1 cellular context compared by ENCODE assay signal in the genomic region with DNA sequence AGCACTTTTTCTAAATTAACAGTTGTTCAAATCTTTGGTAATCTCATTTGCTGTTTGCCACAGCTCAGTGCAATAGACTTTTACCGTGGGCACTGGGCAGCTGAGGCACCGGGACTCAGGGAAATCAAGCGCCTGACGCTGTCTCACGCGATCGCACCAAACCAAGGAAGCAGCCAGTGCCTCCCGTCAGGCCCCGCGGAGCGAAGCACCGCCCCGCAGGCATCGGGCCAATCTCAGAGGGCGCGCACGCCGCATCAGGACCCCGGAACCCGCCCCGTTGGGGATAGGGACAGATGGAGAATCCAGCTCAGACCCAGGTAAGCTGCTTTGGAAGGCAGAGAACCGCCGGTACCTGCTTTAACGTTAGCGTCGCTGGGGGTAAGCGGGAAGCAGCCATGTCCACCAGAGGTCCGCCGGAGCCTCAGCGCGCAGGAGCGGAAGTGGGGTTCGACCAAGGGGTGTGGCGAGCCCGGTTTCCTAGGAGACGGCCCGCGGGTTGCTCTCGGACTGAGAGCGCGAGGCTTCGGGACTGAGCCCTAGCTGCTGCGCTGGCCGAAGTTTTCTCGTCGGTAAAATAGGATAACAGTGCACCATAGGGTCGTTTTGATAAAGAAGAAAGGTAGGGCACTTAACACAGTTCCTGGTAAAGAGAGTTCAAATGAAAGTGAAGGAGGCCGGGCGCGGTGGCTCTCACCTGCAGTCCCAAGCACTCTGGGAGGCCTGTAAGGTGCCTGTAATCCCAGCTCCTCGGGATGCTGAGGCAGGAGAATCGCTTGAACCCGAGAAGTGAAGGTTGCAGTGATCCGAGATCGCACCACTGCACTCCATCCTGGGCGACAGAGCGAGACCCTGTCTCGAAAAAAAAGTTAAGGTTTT.
TF ChIP-seq lines count a peak whose summit lies in the region.

Gene LYRM2 (minus strand): TSS at position 428 of the 876 bp plus-strand sequence. CDS start 31 bp downstream, at position 397.

TF ChIP-seq in HepG2, 621 proteins besides CTCF, POLR2A, EP300 and RAD21 (continues in another document):
- TF ChIP-seq, protein P1, sequence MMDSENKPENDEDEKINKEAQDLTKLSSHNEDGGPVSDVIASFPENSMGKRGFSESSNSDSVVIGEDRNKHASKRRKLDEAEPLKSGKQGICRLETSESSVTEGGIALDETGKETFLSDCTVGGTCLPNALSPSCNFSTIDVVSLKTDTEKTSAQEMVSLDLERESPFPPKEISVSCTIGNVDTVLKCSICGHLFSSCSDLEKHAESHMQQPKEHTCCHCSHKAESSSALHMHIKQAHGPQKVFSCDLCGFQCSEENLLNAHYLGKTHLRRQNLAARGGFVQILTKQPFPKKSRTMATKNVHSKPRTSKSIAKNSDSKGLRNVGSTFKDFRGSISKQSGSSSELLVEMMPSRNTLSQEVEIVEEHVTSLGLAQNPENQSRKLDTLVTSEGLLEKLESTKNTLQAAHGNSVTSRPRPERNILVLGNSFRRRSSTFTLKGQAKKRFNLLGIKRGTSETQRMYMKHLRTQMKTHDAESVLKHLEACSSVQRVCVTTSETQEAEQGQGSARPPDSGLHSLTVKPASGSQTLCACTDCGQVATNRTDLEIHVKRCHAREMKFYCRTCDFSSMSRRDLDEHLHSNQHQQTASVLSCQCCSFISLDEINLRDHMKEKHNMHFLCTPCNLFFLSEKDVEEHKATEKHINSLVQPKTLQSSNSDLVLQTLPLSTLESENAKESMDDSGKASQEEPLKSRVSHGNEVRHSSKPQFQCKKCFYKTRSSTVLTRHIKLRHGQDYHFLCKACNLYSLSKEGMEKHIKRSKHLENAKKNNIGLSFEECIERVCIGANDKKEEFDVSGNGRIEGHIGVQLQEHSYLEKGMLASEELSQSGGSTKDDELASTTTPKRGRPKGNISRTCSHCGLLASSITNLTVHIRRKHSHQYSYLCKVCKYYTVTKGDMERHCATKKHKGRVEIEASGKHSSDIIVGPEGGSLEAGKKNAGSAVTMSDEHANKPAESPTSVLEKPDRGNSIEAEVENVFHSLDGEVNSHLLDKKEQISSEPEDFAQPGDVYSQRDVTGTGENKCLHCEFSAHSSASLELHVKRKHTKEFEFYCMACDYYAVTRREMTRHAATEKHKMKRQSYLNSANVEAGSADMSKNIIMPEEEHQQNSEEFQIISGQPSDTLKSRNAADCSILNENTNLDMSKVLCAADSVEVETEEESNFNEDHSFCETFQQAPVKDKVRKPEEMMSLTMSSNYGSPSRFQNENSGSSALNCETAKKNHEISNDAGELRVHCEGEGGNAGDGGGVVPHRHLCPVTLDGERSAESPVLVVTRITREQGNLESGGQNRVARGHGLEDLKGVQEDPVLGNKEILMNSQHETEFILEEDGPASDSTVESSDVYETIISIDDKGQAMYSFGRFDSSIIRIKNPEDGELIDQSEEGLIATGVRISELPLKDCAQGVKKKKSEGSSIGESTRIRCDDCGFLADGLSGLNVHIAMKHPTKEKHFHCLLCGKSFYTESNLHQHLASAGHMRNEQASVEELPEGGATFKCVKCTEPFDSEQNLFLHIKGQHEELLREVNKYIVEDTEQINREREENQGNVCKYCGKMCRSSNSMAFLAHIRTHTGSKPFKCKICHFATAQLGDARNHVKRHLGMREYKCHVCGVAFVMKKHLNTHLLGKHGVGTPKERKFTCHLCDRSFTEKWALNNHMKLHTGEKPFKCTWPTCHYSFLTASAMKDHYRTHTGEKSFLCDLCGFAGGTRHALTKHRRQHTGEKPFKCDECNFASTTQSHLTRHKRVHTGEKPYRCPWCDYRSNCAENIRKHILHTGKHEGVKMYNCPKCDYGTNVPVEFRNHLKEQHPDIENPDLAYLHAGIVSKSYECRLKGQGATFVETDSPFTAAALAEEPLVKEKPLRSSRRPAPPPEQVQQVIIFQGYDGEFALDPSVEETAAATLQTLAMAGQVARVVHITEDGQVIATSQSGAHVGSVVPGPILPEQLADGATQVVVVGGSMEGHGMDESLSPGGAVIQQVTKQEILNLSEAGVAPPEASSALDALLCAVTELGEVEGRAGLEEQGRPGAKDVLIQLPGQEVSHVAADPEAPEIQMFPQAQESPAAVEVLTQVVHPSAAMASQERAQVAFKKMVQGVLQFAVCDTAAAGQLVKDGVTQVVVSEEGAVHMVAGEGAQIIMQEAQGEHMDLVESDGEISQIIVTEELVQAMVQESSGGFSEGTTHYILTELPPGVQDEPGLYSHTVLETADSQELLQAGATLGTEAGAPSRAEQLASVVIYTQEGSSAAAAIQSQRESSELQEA (CRISPR knock-in tag; IDR thresholded peaks at IDR 0.05; ENCODE audit: not compliant biosample characterization): peak; percentile 61
- peak; percentile 78; the same call in 1 of the 2 replicates for TF ChIP-seq MXD1 (CRISPR knock-in tag; IDR thresholded peaks at IDR 0.05)
- TF ChIP-seq, protein P2, sequence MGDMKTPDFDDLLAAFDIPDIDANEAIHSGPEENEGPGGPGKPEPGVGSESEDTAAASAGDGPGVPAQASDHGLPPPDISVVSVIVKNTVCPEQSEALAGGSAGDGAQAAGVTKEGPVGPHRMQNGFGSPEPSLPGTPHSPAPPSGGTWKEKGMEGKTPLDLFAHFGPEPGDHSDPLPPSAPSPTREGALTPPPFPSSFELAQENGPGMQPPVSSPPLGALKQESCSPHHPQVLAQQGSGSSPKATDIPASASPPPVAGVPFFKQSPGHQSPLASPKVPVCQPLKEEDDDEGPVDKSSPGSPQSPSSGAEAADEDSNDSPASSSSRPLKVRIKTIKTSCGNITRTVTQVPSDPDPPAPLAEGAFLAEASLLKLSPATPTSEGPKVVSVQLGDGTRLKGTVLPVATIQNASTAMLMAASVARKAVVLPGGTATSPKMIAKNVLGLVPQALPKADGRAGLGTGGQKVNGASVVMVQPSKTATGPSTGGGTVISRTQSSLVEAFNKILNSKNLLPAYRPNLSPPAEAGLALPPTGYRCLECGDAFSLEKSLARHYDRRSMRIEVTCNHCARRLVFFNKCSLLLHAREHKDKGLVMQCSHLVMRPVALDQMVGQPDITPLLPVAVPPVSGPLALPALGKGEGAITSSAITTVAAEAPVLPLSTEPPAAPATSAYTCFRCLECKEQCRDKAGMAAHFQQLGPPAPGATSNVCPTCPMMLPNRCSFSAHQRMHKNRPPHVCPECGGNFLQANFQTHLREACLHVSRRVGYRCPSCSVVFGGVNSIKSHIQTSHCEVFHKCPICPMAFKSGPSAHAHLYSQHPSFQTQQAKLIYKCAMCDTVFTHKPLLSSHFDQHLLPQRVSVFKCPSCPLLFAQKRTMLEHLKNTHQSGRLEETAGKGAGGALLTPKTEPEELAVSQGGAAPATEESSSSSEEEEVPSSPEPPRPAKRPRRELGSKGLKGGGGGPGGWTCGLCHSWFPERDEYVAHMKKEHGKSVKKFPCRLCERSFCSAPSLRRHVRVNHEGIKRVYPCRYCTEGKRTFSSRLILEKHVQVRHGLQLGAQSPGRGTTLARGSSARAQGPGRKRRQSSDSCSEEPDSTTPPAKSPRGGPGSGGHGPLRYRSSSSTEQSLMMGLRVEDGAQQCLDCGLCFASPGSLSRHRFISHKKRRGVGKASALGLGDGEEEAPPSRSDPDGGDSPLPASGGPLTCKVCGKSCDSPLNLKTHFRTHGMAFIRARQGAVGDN (CRISPR knock-in tag; IDR thresholded peaks at IDR 0.05): peak; percentile 94
- TF ChIP-seq ZNF614 (CRISPR knock-in tag; IDR thresholded peaks at IDR 0.05; ENCODE audit: borderline replicate concordance): 0 out of 2 replicates have a peak, but pooled peaks have one; percentile 51
- TF ChIP-seq ZXDC (CRISPR knock-in tag; IDR thresholded peaks at IDR 0.05): no peak
- peak; percentile 91 for TF ChIP-seq KLF12 (CRISPR knock-in tag; IDR thresholded peaks at IDR 0.05; ENCODE audit: borderline replicate concordance)
- TF ChIP-seq ZNF274 (CRISPR knock-in tag; IDR thresholded peaks at IDR 0.05): peak; percentile 75; the same call in 1 of the 2 replicates
- peak; percentile 65; the same call in 1 of the 2 replicates for TF ChIP-seq ZNF788 (CRISPR knock-in tag; IDR thresholded peaks at IDR 0.05; ENCODE audit: borderline replicate concordance)
- peak; percentile 94 for TF ChIP-seq POLR2G (IDR thresholded peaks at IDR 0.05; ENCODE audit: low read depth, low read length)
- TF ChIP-seq ZBTB21 (CRISPR knock-in tag; IDR thresholded peaks at IDR 0.05): no peak
- peak; percentile 67; the same call in 1 of the 2 replicates for TF ChIP-seq ZNF337 (CRISPR knock-in tag; IDR thresholded peaks at IDR 0.05; ENCODE audit: borderline replicate concordance, low read depth)
- TF ChIP-seq NR0B2 (CRISPR knock-in tag; IDR thresholded peaks at IDR 0.05): 0 out of 2 replicates have a peak, but pooled peaks have one; percentile 29
- TF ChIP-seq ZNF644 (CRISPR knock-in tag; IDR thresholded peaks at IDR 0.05; ENCODE audit: low read depth): no peak
- TF ChIP-seq, protein P3, sequence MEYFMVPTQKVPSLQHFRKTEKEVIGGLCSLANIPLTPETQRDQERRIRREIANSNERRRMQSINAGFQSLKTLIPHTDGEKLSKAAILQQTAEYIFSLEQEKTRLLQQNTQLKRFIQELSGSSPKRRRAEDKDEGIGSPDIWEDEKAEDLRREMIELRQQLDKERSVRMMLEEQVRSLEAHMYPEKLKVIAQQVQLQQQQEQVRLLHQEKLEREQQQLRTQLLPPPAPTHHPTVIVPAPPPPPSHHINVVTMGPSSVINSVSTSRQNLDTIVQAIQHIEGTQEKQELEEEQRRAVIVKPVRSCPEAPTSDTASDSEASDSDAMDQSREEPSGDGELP (IDR thresholded peaks at IDR 0.05; ENCODE audit: borderline replicate concordance, low read depth): peak; percentile 36; the same call in 1 of the 2 replicates
- peak; percentile 81 for TF ChIP-seq CCDC6 (CRISPR knock-in tag; IDR thresholded peaks at IDR 0.05)
- TF ChIP-seq NKX3-1 (CRISPR knock-in tag; IDR thresholded peaks at IDR 0.05): peak; percentile 66; the same call in 1 of the 2 replicates
- TF ChIP-seq, protein P4, sequence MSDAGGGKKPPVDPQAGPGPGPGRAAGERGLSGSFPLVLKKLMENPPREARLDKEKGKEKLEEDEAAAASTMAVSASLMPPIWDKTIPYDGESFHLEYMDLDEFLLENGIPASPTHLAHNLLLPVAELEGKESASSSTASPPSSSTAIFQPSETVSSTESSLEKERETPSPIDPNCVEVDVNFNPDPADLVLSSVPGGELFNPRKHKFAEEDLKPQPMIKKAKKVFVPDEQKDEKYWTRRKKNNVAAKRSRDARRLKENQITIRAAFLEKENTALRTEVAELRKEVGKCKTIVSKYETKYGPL (CRISPR knock-in tag; IDR thresholded peaks at IDR 0.05): no peak; the same call in 1 of the 2 replicates
- TF ChIP-seq RBFOX2 (IDR thresholded peaks at IDR 0.05; ENCODE audit: low read depth, low read length): peak; percentile 91
- TF ChIP-seq HMGXB4 (CRISPR knock-in tag; IDR thresholded peaks at IDR 0.05; ENCODE audit: borderline replicate concordance in 1 of 2, low read depth in 1 of 2): peak; percentile 57 to 68; a peak in 3 of 4 replicates
- TF ChIP-seq MYC (CRISPR knock-in tag; IDR thresholded peaks at IDR 0.05; ENCODE audit: borderline replicate concordance): peak; percentile 87
- TF ChIP-seq ZNF598 (CRISPR knock-in tag; IDR thresholded peaks at IDR 0.05; ENCODE audit: borderline replicate concordance): 0 out of 2 replicates have a peak, but pooled peaks have one; percentile 28
- TF ChIP-seq SRY (CRISPR knock-in tag; IDR thresholded peaks at IDR 0.05): peak; percentile 84; the same call in 1 of the 2 replicates
- TF ChIP-seq PHB2 (IDR thresholded peaks at IDR 0.05; ENCODE audit: partially characterized antibody): no peak
- peak; percentile 40; the same call in 1 of the 2 replicates for TF ChIP-seq NFYB (CRISPR knock-in tag; IDR thresholded peaks at IDR 0.05)
- TF ChIP-seq FOXK1 (CRISPR knock-in tag; IDR thresholded peaks at IDR 0.05; ENCODE audit: borderline replicate concordance, low read depth): peak; percentile 62
- TF ChIP-seq ZSCAN31 (CRISPR knock-in tag; IDR thresholded peaks at IDR 0.05; ENCODE audit: low read depth): peak; percentile 57; the same call in 1 of the 2 replicates
- peak; percentile 65; the same call in 1 of the 2 replicates for TF ChIP-seq HES4 (CRISPR knock-in tag; IDR thresholded peaks at IDR 0.05; ENCODE audit: borderline replicate concordance)
- peak; percentile 24 for TF ChIP-seq PHF5A (CRISPR knock-in tag; IDR thresholded peaks at IDR 0.05; ENCODE audit: low read depth, unreplicated experiment)
- no peak for TF ChIP-seq STAG1 (CRISPR knock-in tag; IDR thresholded peaks at IDR 0.05)
